10 cellular contexts compared by ENCODE assay signal in the genomic region with DNA sequence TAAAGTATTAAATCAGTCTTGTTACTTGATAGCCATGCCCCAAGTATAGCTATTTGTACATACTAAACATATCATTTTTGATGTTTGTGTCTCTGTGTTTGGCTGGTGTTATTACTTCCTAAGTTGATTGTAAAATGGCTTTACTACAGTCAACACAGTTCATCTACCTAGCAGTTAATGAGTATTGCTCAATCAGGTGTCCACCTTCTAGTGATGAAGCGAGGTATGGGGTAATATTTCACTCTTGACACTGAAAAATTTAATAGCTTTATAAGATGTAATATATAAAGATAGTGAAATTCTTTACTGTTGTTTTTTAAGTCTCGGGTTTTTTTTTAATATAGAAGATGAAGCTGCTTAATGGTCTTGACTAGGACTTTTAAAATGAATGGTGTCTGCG.
"Had no signal": no experiment of that assay in that cellular context is flagged by ENCODE, and none has a peak within 500 bp of the region (broad histone marks: within the 10 kb centered on the region; RNA-seq: fewer than 3 reads in every experiment).

No MANE protein-coding gene starts in this region.

- H3K27ac ChIP-seq: HL-60, KMS-11 had no signal

- DNase-seq: H7, HFFc6, Karpas-422, KBM-7 had no signal

- H3K4me3 ChIP-seq: GM23338, HAP-1 had no signal

- H3K4me1 ChIP-seq: HAP-1 had no signal

- H2AFZ ChIP-seq: GM23338 had no signal

- FAIRE-seq: H1 had no signal

- H3K36me3 ChIP-seq: HAP-1 had no signal

- H3K9me3 ChIP-seq: HAP-1 had no signal

- H3K9ac ChIP-seq: KMS-11 had no signal

- H3K4me2 ChIP-seq: GM23338, KMS-11 had no signal

- ATAC-seq: GM23338, HCT116 had no signal
